Comparison of ENCODE assay signal across 9 cellular contexts in genomic region chr6:26336355-26337198, GRCh38. TPM values are rescaled to one million over a fixed set of nuclear protein-coding genes. Genes with fewer than 3 reads are reported as not detected.
DNase-seq lines count a peak whose midpoint lies in the region; ATAC-seq and TF ChIP-seq lines count a peak whose summit lies in the region.
"Had no signal": no experiment of that assay in that cellular context is flagged by ENCODE, and none has a peak within 500 bp of the region (broad histone marks: within the 10 kb centered on the region; RNA-seq: fewer than 3 reads in every experiment).

No MANE protein-coding gene starts in this region.

- intact Hi-C loops in activated CD4-positive, alpha-beta memory T cell treated with anti-CD3 and anti-CD28 coated beads for 36 hours (cut with micrococcal nuclease): no loop called here
- intact Hi-C loops in left lung (cut with DNase I): loop anchor here in 1 of 2 donors (10.0 kb wide), 1 partner anchor 258 kb away; the partner anchor contains the start of gene ABT1
- intact Hi-C loops in thyroid gland (cut with DNase I): no loop called here

- H3K9me3 ChIP-seq in left lung (no peaks in the 10 kb centered on the region), thyroid gland (no peaks in the 10 kb centered on the region)
- H3K9me3 ChIP-seq: neutrophil had no signal

- no peak overlapping the region for H3K4me3 ChIP-seq in left lung
- H3K4me3 ChIP-seq in thyroid gland (replicated peaks in 1 of 3): no peak overlapping the region

- no peak for TF ChIP-seq POLR2A in thyroid gland (IDR thresholded peaks at IDR 0.05)

- peak overlapping the region; percentile 30 for H3K27ac Mint-ChIP-seq in activated CD4-positive, alpha-beta memory T cell treated with anti-CD3 and anti-CD28 coated beads for 36 hours

- POLR2A ChIA-PET in activated CD4-positive, alpha-beta memory T cell treated with anti-CD3 and anti-CD28 coated beads for 36 hours (lab: Charles Lee): no interaction called here

- peak; percentile 57 for ATAC-seq in left lung

- H3K36me3 ChIP-seq in left lung (no peaks in the 10 kb centered on the region), thyroid gland (no peaks in the 10 kb centered on the region)
- H3K36me3 ChIP-seq: neutrophil had no signal

- peak; percentile 38 for DNase-seq in DMS 273 (lab: John Stamatoyannopoulos, UW; ENCODE audit: unreplicated experiment)
- DNase-seq in Kasumi-1 (lab: John Stamatoyannopoulos, UW): peak; percentile 48 to 61
- no peak for DNase-seq in activated CD4-positive, alpha-beta memory T cell treated with anti-CD3 and anti-CD28 coated beads for 36 hours
- no peak for DNase-seq in left lung
- DNase-seq in ecto neural progenitor cell (ENCODE audit: low spot score): no peak
- DNase-seq in activated naive CD4-positive, alpha-beta T cell (lab: John Stamatoyannopoulos, UW): no peak
- DNase-seq in thyroid gland: no peak
- DNase-seq in stimulated activated naive CD4-positive, alpha-beta T cell treated with Interleukin-2 at 50 U/mL for 16 hours (lab: John Stamatoyannopoulos, UW): no peak

- peaks cover under 1% of the 10 kb centered on the region for H3K36me3 Mint-ChIP-seq in activated CD4-positive, alpha-beta memory T cell treated with anti-CD3 and anti-CD28 coated beads for 36 hours

- peaks cover 11% of the 10 kb centered on the region for H3K27me3 Mint-ChIP-seq in activated CD4-positive, alpha-beta memory T cell treated with anti-CD3 and anti-CD28 coated beads for 36 hours

- no peak for TF ChIP-seq CTCF in left lung (IDR thresholded peaks at IDR 0.05)
- no peak for TF ChIP-seq CTCF in thyroid gland (IDR thresholded peaks at IDR 0.05)

- H3K9me3 Mint-ChIP-seq in activated CD4-positive, alpha-beta memory T cell treated with anti-CD3 and anti-CD28 coated beads for 36 hours: no peaks in the 10 kb centered on the region

- H3K27me3 ChIP-seq in left lung (peaks cover 30 to 38% of the 10 kb centered on the region in 2 donors), thyroid gland (peaks cover 13% of the 10 kb centered on the region)

- H3K4me1 Mint-ChIP-seq in activated CD4-positive, alpha-beta memory T cell treated with anti-CD3 and anti-CD28 coated beads for 36 hours (ENCODE audit: low read depth): peaks cover 17% of the 10 kb centered on the region

- H3K27ac ChIP-seq in left lung: no peak overlapping the region
- no peak overlapping the region for H3K27ac ChIP-seq in thyroid gland
- H3K27ac ChIP-seq: neutrophil had no signal

- CTCF ChIA-PET in activated CD4-positive, alpha-beta memory T cell treated with anti-CD3 and anti-CD28 coated beads for 36 hours (lab: Charles Lee): interaction anchor here (1.6 kb wide), 1 partner anchor 259 kb away, joined by 4 read pairs; no protein-coding TSS in a partner anchor

- peak overlapping the region; percentile 20 for H3K4me3 Mint-ChIP-seq in activated CD4-positive, alpha-beta memory T cell treated with anti-CD3 and anti-CD28 coated beads for 36 hours

- H3K4me1 ChIP-seq in left lung: peaks cover 0 to 15% of the 10 kb centered on the region in 2 donors
- H3K4me1 ChIP-seq in thyroid gland: no peaks in the 10 kb centered on the region

RNA-seq across cellular contexts. Expression of gene BTN3A2, which starts 28.4 kb away (rescaled TPM):
- 10 to 100 TPM; 59.5 to 64.8 TPM for total RNA-seq in activated CD4-positive, alpha-beta memory T cell treated with anti-CD3 and anti-CD28 coated beads for 36 hours
- total RNA-seq in left lung (10 to 100 TPM; 72.7 to 96.4 TPM), thyroid gland (10 to 100 TPM in 3 of 4 donors, 1 to 10 TPM in 1; 9.7 to 25.0 (median 15.0) TPM)

RNA-seq across cellular contexts. Expression of gene BTN2A2, which starts 46.3 kb away (rescaled TPM):
- 10 to 100 TPM; 22.3 to 25.8 TPM for total RNA-seq in activated CD4-positive, alpha-beta memory T cell treated with anti-CD3 and anti-CD28 coated beads for 36 hours
- total RNA-seq in left lung (10 to 100 TPM; 16.6 to 21.0 TPM), thyroid gland (1 to 10 TPM; 8.1 to 9.3 (median 8.3) TPM)

Comparison
In these comparisons a context has a peak if more than half of its experiments do, and no peak if none do; other contexts are left out.
1. DNase-seq: peak in DMS 273 (single experiment) and Kasumi-1 (2 of 2); none in activated CD4-positive, alpha-beta memory T cell treated with anti-CD3 and anti-CD28 coated beads for 36 hours (single experiment), left lung (0 of 2), ecto neural progenitor cell (single experiment), activated naive CD4-positive, alpha-beta T cell (0 of 4), thyroid gland (0 of 2) and stimulated activated naive CD4-positive, alpha-beta T cell treated with Interleukin-2 at 50 U/mL for 16 hours (single experiment).